ENCODE assay signal across 8 cellular contexts in genomic region chr4:99946346-99947189, GRCh38. TPM values are rescaled to one million over a fixed set of nuclear protein-coding genes. Genes with fewer than 3 reads are reported as not detected.
DNase-seq lines count a peak whose midpoint lies in the region; ATAC-seq and TF ChIP-seq lines count a peak whose summit lies in the region.

Gene DNAJB14, minus strand, starts transcription at chr4:99946618. Its CDS starts 47 bp downstream, at chr4:99946571.

- no peaks in the 10 kb centered on the region for H3K4me1 ChIP-seq in endodermal cell (ENCODE audit: control insufficient read depth, insufficient read depth, low read length)
- H3K4me1 ChIP-seq in mesodermal cell (ENCODE audit: control insufficient read depth, insufficient read depth, low read length, poor library complexity, severe bottlenecking), result peaks cover 21% of the 10 kb centered on the region

- peak within 1 kb of the TSS; percentile 97 for H3K27ac Mint-ChIP-seq in endodermal cell

- peaks cover 2% of the 10 kb centered on the region for H3K36me3 ChIP-seq in BJ (ENCODE audit: control insufficient read depth, insufficient read depth, low read length)
- H3K36me3 ChIP-seq in endodermal cell (ENCODE audit: control insufficient read depth, insufficient read depth, low read length), result peaks cover 30% of the 10 kb centered on the region
- peaks cover 26% of the 10 kb centered on the region for H3K36me3 ChIP-seq in mesodermal cell (ENCODE audit: control insufficient read depth, insufficient read depth, low read length)

- TF ChIP-seq POLR2A in GM19099 (IDR thresholded peaks at IDR 0.05; ENCODE audit: extremely low read depth, insufficient read length, low read depth), result peak; percentile 65

- DNase-seq in BJ (ENCODE audit: low read depth) (no peak), NOMO-1 (lab: John Stamatoyannopoulos, UW; ENCODE audit: unreplicated experiment in 2 of 2) (peak; percentile 68 to 79), endodermal cell (peak; percentile 93)
- peak; percentile 47 to 69 (median 59) for DNase-seq in activated CD8-positive, alpha-beta memory T cell treated with anti-CD3 and anti-CD28 coated beads for 48 hours (ENCODE audit: low read depth in 2 of 3, low spot score in 2 of 3)
- peak; percentile 44 to 68 for DNase-seq in stimulated activated CD8-positive, alpha-beta memory T cell treated with anti-CD3 and anti-CD28 coated beads, Interleukin-15, amount 100 ng/mL, for 4 hours (ENCODE audit: low read depth in 2 of 2)

- TF ChIP-seq CTCF in BJ (IDR thresholded peaks at IDR 0.05; ENCODE audit: insufficient read depth, low read depth, low read length) (no peak), endodermal cell (conservative IDR thresholded peaks at IDR 0.05) (no peak)

- CTCF ChIA-PET in BJ (lab: Yijun Ruan, JAX), result interaction anchor here (0.7 to 1.4 kb wide), 2 partner anchors 22 to 143 kb away, joined by 3 to 5 read pairs; no protein-coding TSS in a partner anchor

- 1 to 2% methylated on average over 32 to 87 of the region's 87 CpGs for WGBS in endodermal cell (ENCODE audit: insufficient coverage in 1 of 2, insufficient read length in 1 of 2), 2 experiments
- WGBS in mesodermal cell (ENCODE audit: insufficient coverage in 2 of 2), 2 experiments, result 1% methylated on average over 73 to 74 of the region's 87 CpGs

- H3K27ac ChIP-seq in endodermal cell (ENCODE audit: low read depth, low read length) (peak within 1 kb of the TSS; percentile 79), mesodermal cell (ENCODE audit: low read depth, low read length, severe bottlenecking) (peak within 1 kb of the TSS; percentile 79)

- H3K27me3 ChIP-seq in BJ (ENCODE audit: control insufficient read depth, insufficient read depth, low read length) (no peaks in the 10 kb centered on the region), endodermal cell (ENCODE audit: control insufficient read depth, insufficient read depth, low read length, poor library complexity, severe bottlenecking) (no peaks in the 10 kb centered on the region)

- no peaks in the 10 kb centered on the region for H3K27me3 Mint-ChIP-seq in endodermal cell (ENCODE audit: insufficient read depth)

- H3K4me3 ChIP-seq in BJ (ENCODE audit: low read depth, low read length) (peak within 1 kb of the TSS; percentile 93), endodermal cell (ENCODE audit: low read length) (peak within 1 kb of the TSS; percentile 98), mesodermal cell (ENCODE audit: extremely low read depth, insufficient read depth, low read length, poor library complexity, severe bottlenecking) (peak within 1 kb of the TSS; percentile 86)

- peak; percentile 22 for ATAC-seq in HG03378 (IDR thresholded peaks at IDR 0.05; ENCODE audit: unreplicated experiment)

- peaks cover 6% of the 10 kb centered on the region for H3K9me3 ChIP-seq in endodermal cell (ENCODE audit: control insufficient read depth, low read length)
- H3K9me3 ChIP-seq in mesodermal cell (ENCODE audit: control insufficient read depth, low read length), result no peaks in the 10 kb centered on the region

- POLR2A ChIA-PET in BJ (lab: Charles Lee), result no interaction called here

- H3K4me3 Mint-ChIP-seq in endodermal cell, result no peak within 1 kb of the TSS

- H3K9me3 Mint-ChIP-seq in endodermal cell, result no peaks in the 10 kb centered on the region

- peaks cover 24% of the 10 kb centered on the region for H3K4me1 Mint-ChIP-seq in endodermal cell

- H3K9ac ChIP-seq in endodermal cell (ENCODE audit: extremely low read depth, low read length, poor library complexity, severe bottlenecking), result peak within 1 kb of the TSS; percentile 70

- peaks cover 33% of the 10 kb centered on the region for H3K36me3 Mint-ChIP-seq in endodermal cell (ENCODE audit: low read depth)

RNA-seq across cellular contexts. Expression of gene DNAJB14, which starts in this region (rescaled TPM):
- 15.9 and 30.1 TPM in 2 replicates for polyA plus RNA-seq in BJ (2011; rRNA removed)
- polyA minus RNA-seq in BJ (2011; rRNA and poly(A)+ RNA removed), result 5.9 and 9.6 TPM in 2 replicates
- 10 to 100 TPM; 50.3 to 62.5 TPM for total RNA-seq in endodermal cell
- 20.1 TPM for polyA plus RNA-seq in endodermal cell (2013, experiment 1 of 2)
- polyA plus RNA-seq in endodermal cell (2013, experiment 2 of 2), result 20.8 TPM
- 26.1 TPM for polyA plus RNA-seq in mesodermal cell (2013, experiment 1 of 2)
- 27.8 TPM for polyA plus RNA-seq in mesodermal cell (2013, experiment 2 of 2)
